11 cellular contexts compared by ENCODE assay signal in genomic region chr11:70048279-70049024, GRCh38. TPM values are rescaled to one million over a fixed set of nuclear protein-coding genes. Genes with fewer than 3 reads are reported as not detected.
DNase-seq lines count a peak whose midpoint lies in the region; TF ChIP-seq lines count a peak whose summit lies in the region.
"Had no signal": no experiment of that assay in that cellular context is flagged by ENCODE, and none has a peak within 500 bp of the region (broad histone marks: within the 10 kb centered on the region; RNA-seq: fewer than 3 reads in every experiment).

No MANE protein-coding gene starts in this region.

- H3K9me2 ChIP-seq in Loucy (replicated peaks; ENCODE audit: low read depth, low read length), result no peaks in the 10 kb centered on the region

- TF ChIP-seq POLR2A in ovary (IDR thresholded peaks at IDR 0.05), result no peak

- peak; percentile 9 for TF ChIP-seq CTCF in GM10248 (IDR thresholded peaks at IDR 0.05; ENCODE audit: control extremely low read depth, extremely low read depth, low read depth, missing control alignments)
- peak; percentile 57 for TF ChIP-seq CTCF in Loucy (conservative IDR thresholded peaks at IDR 0.05; ENCODE audit: low read length)
- no peak for TF ChIP-seq CTCF in colonic mucosa (IDR thresholded peaks at IDR 0.05)
- TF ChIP-seq CTCF in ovary (IDR thresholded peaks at IDR 0.05), result no peak

- no peaks in the 10 kb centered on the region for H3K79me2 ChIP-seq in Loucy (ENCODE audit: insufficient read depth, low read length)

- H3K9me3 ChIP-seq in Loucy (ENCODE audit: insufficient read depth, low read depth, low read length) (peaks cover 6% of the 10 kb centered on the region; the same call in 1 of the 2 replicates), colonic mucosa (no peaks in the 10 kb centered on the region), mucosa of rectum (ENCODE audit: control insufficient read depth in 2 of 2, low read length in 2 of 2) (no peaks in the 10 kb centered on the region), ovary (no peaks in the 10 kb centered on the region)

- no peaks in the 10 kb centered on the region for H4K20me1 ChIP-seq in Loucy (ENCODE audit: insufficient read depth, low read length, poor library complexity, severe bottlenecking)

- H2AFZ ChIP-seq in Loucy (ENCODE audit: low read length), result no peak overlapping the region

- H3F3A ChIP-seq in Loucy (ENCODE audit: low read depth), result no peaks in the 10 kb centered on the region

- no peak for TF ChIP-seq EP300 in ovary (IDR thresholded peaks at IDR 0.05)

- H3K4me3 ChIP-seq in Loucy (ENCODE audit: low read length, poor library complexity, severe bottlenecking), result no peak overlapping the region
- H3K4me3 ChIP-seq in colonic mucosa, result no peak overlapping the region
- no peak overlapping the region for H3K4me3 ChIP-seq in mucosa of rectum (ENCODE audit: low read length in 2 of 2)
- no peak overlapping the region for H3K4me3 ChIP-seq in ovary
- H3K4me3 ChIP-seq: sigmoid colon had no signal

- intact Hi-C loops in colonic mucosa (cut with DNase I), result no loop called here
- intact Hi-C loops in ovary (cut with DNase I), result no loop called here

- CTCF ChIA-PET in GM10248 (lab: Yijun Ruan, JAX), result interaction anchor here (1.4 kb wide), 1 partner anchor 130 kb away, joined by 3 read pairs; no protein-coding TSS in a partner anchor

- no peak overlapping the region for H3K4me2 ChIP-seq in Loucy (ENCODE audit: low read depth, low read length, poor library complexity, severe bottlenecking)

- no peak for DNase-seq in GM10248 (ENCODE audit: extremely low spot score)
- DNase-seq in colonic mucosa, result peak; percentile 24
- DNase-seq in activated CD4-positive, CD25-positive, alpha-beta regulatory T cell treated with anti-CD3 and anti-CD28 coated beads, Interleukin-2, amount 50 U/mL, for 72 hours, result no peak
- DNase-seq in caudate nucleus (lab: John Stamatoyannopoulos, UW), result no peak
- no peak for DNase-seq in EL
- no peak for DNase-seq in ovary
- DNase-seq: OCI-M1; sigmoid colon; stimulated activated naive CD4-positive, alpha-beta T cell had no signal

- H3K36me3 ChIP-seq in Loucy (ENCODE audit: insufficient read depth, low read length) (no peaks in the 10 kb centered on the region), colonic mucosa (no peaks in the 10 kb centered on the region), mucosa of rectum (ENCODE audit: control insufficient read depth in 2 of 2, insufficient read depth in 2 of 2, low read length in 2 of 2) (no peaks in the 10 kb centered on the region), ovary (no peaks in the 10 kb centered on the region)
- H3K36me3 ChIP-seq: sigmoid colon had no signal

- H3K4me1 ChIP-seq in Loucy (ENCODE audit: insufficient read depth, low read length, poor library complexity, severe bottlenecking) (no peaks in the 10 kb centered on the region), colonic mucosa (no peaks in the 10 kb centered on the region), mucosa of rectum (ENCODE audit: control insufficient read depth in 2 of 2, insufficient read depth in 2 of 2, low read length in 2 of 2) (peaks cover 5 to 18% of the 10 kb centered on the region in 2 donors), ovary (ENCODE audit: insufficient read depth) (no peaks in the 10 kb centered on the region)
- H3K4me1 ChIP-seq: sigmoid colon had no signal

- 47 to 57% (median 48%) methylated on average over 11 to 12 of the region's 12 CpGs for WGBS in ovary, 3 donors

- H3K27me3 ChIP-seq in Loucy (ENCODE audit: insufficient read depth, low read length, poor library complexity, severe bottlenecking), result no peaks in the 10 kb centered on the region
- no peaks in the 10 kb centered on the region for H3K27me3 ChIP-seq in colonic mucosa
- H3K27me3 ChIP-seq in mucosa of rectum (ENCODE audit: control insufficient read depth in 2 of 2, insufficient read depth in 2 of 2, low read length in 2 of 2), result no peaks in the 10 kb centered on the region
- no peaks in the 10 kb centered on the region for H3K27me3 ChIP-seq in ovary

- H3K9ac ChIP-seq in Loucy (ENCODE audit: low read depth, low read length, poor library complexity, severe bottlenecking), result no peak overlapping the region
- H3K9ac ChIP-seq in colonic mucosa (ENCODE audit: low read depth in 2 of 2, low read length in 2 of 2), result no peak overlapping the region
- no peak overlapping the region for H3K9ac ChIP-seq in mucosa of rectum (ENCODE audit: low read depth in 1 of 2, low read length in 2 of 2)

- no peak overlapping the region for H3K27ac ChIP-seq in colonic mucosa
- peak overlapping the region; percentile 14 to 63 for H3K27ac ChIP-seq in mucosa of rectum (ENCODE audit: low read depth in 2 of 2, low read length in 2 of 2)
- no peak overlapping the region for H3K27ac ChIP-seq in caudate nucleus (ENCODE audit: low read depth, low read length)
- H3K27ac ChIP-seq in ovary, result no peak overlapping the region
- H3K27ac ChIP-seq: sigmoid colon had no signal

- POLR2A ChIA-PET in GM10248 (lab: Yijun Ruan, JAX), result no interaction called here

RNA-seq across cellular contexts. Expression of gene ANO1, which starts 29.7 kb away (rescaled TPM):
- total RNA-seq in colonic mucosa (10 to 100 TPM in 1 of 2 donors, 1 to 10 TPM in 1; 8.3 to 16.4 TPM), ovary (10 to 100 TPM in 3 of 7 donors, 1 to 10 TPM in 4; 1.7 to 59.1 (median 8.6) TPM)
- 10 to 100 TPM in 1 of 2 donors, 1 to 10 TPM in 1; 2.1 to 13.1 TPM for polyA plus RNA-seq in ovary

Comparison
In these comparisons a context has a peak if more than half of its experiments do, and no peak if none do; other contexts are left out.
1. CTCF ChIP-seq: peak in GM10248 (single experiment) and Loucy (single experiment); none in colonic mucosa (single experiment) and ovary (0 of 3).
2. H3K27ac ChIP-seq: peak in mucosa of rectum (2 of 2); none in colonic mucosa (single experiment), caudate nucleus (single experiment) and ovary (0 of 2).